8 cellular contexts compared by ENCODE assay signal in the genomic region with DNA sequence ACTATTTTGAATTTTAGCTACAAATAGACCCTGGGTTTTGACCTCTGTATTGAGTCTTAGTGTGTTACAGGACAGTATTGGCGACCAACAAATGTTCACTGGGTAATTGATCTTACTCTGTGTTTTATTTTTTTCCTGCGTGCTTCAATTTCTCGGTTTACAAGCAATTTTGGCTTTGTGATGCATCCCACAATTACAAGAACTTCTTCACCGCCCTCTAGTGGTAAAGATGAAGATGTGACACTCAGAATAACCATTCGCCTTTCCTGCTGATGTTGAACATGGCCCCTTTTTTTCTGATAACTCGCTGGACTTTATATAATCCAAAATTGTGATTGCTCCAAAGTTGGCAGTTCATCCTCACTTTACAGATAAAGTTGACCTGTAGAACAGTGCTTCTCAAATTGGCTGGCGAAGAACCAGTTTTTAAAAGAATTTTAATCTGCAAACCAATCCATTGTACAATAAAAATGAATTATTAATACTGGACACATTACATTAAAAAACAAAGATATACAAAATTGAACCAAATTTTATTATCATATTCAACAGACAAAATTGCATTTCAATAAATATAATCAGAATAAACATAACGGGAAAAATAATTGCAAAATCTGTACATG. TPM values are rescaled to one million over a fixed set of nuclear protein-coding genes. Genes with fewer than 3 reads are reported as not detected.
DNase-seq lines count a peak whose midpoint lies in the region; ATAC-seq and TF ChIP-seq lines count a peak whose summit lies in the region.

No MANE protein-coding gene starts in this region.

- H3K4me3 ChIP-seq in A673 (ENCODE audit: low read depth, low read length, poor library complexity, severe bottlenecking) = no peak overlapping the region
- H3K4me3 ChIP-seq in epithelial cell of proximal tubule (ENCODE audit: low read depth, low read length) = no peak overlapping the region

- no peak overlapping the region for H3K4me3 Mint-ChIP-seq in natural killer cell

- TF ChIP-seq CTCF in A673 (conservative IDR thresholded peaks at IDR 0.05; ENCODE audit: low read depth, low read length) = peak; percentile 87
- peak; percentile 85 for TF ChIP-seq CTCF in epithelial cell of proximal tubule (conservative IDR thresholded peaks at IDR 0.05; ENCODE audit: low read depth, low read length)
- peak; percentile 90 for TF ChIP-seq CTCF in natural killer cell (IDR thresholded peaks at IDR 0.05)

- H3K36me3 Mint-ChIP-seq in natural killer cell = no peaks in the 10 kb centered on the region

- H3K36me3 ChIP-seq in A673 (ENCODE audit: insufficient read depth, low read length, poor library complexity, severe bottlenecking) = no peaks in the 10 kb centered on the region

- POLR2A ChIA-PET in A673 (lab: Charles Lee; ENCODE audit: low non-redundant PET) = no interaction called here

- peak; percentile 86 for DNase-seq in A673 (ENCODE audit: low spot score)
- DNase-seq in GF-D8 (lab: John Stamatoyannopoulos, UW) = peak; percentile 36
- DNase-seq in KG1 (lab: John Stamatoyannopoulos, UW) = peak; percentile 50
- DNase-seq in SHP77 (lab: John Stamatoyannopoulos, UW) = peak; percentile 40 to 79
- DNase-seq in epithelial cell of proximal tubule (ENCODE audit: low read depth) = no peak
- DNase-seq in natural killer cell = no peak

- H3K27me3 ChIP-seq in A673 (replicated peaks; ENCODE audit: insufficient read depth, low read depth, low read length, poor library complexity) = no peaks in the 10 kb centered on the region

- CTCF ChIA-PET in A673 (lab: Charles Lee) = interaction anchor here (0.5 to 2.5 kb wide), 5 partner anchors 11 to 237 kb away, joined by 3 to 19 read pairs (median 4); no protein-coding TSS in a partner anchor

- H3K9me3 ChIP-seq in A673 (ENCODE audit: low read depth, low read length, poor library complexity, severe bottlenecking) = no peaks in the 10 kb centered on the region

- H3K4me1 Mint-ChIP-seq in natural killer cell = peaks cover 4 to 8% of the 10 kb centered on the region in 2 donors

- intact Hi-C loops in A673 (cut with micrococcal nuclease; ENCODE audit: unreplicated experiment) (loop anchor here (2.0 kb wide), 1 partner anchor 236 kb away; no protein-coding TSS in a partner anchor), natural killer cell (cut with micrococcal nuclease) (loop anchor here (1.0 to 5.0 kb wide), 3 partner anchors 193 to 410 kb away; no protein-coding TSS in a partner anchor)

- peaks cover 5% of the 10 kb centered on the region for H3K4me1 ChIP-seq in A673 (ENCODE audit: insufficient read depth, low read length, poor library complexity, severe bottlenecking)

- no peak overlapping the region for H3K27ac Mint-ChIP-seq in natural killer cell

- H3K27me3 Mint-ChIP-seq in natural killer cell (ENCODE audit: low read depth in 2 of 2) = peaks cover 6 to 42% of the 10 kb centered on the region in 2 donors

- BruUV-seq in A673 (replicated peaks; lab: Mats Ljungman, UMichigan) = no TSS peak

- H3K27ac ChIP-seq in A673 (ENCODE audit: low read depth, low read length, poor library complexity, severe bottlenecking) = no peak overlapping the region

- ATAC-seq in natural killer cell (peak; percentile 71 to 91 (median 78)), GM21526 (IDR thresholded peaks at IDR 0.05; ENCODE audit: low FRiP score, unreplicated experiment) (no peak), HG03045 (IDR thresholded peaks at IDR 0.05; ENCODE audit: unreplicated experiment) (no peak)

- H3K9me3 Mint-ChIP-seq in natural killer cell = no peaks in the 10 kb centered on the region

RNA-seq across cellular contexts. Expression of gene SMC3, which starts 20.2 kb away (rescaled TPM):
- total RNA-seq in A673 (2021) (107 TPM in 2 replicates), epithelial cell of proximal tubule (37.3 and 43.1 TPM in 2 replicates), natural killer cell (10 to 100 TPM; 36.6 to 38.5 (median 37.8) TPM)

RNA-seq across cellular contexts. Expression of gene DUSP5, which starts 49.5 kb away (rescaled TPM):
- total RNA-seq in A673 (2021) (23.2 and 29.3 TPM in 2 replicates), epithelial cell of proximal tubule (57.6 and 76.2 TPM in 2 replicates), natural killer cell (10 to 100 TPM; 56.3 to 98.9 (median 69.6) TPM)

Comparison
In these comparisons a context has a peak if more than half of its experiments do, and no peak if none do; other contexts are left out.
1. DNase-seq: peak in A673 (single experiment), GF-D8 (single experiment), KG1 (single experiment) and SHP77 (2 of 2); none in epithelial cell of proximal tubule (single experiment) and natural killer cell (single experiment).
2. ATAC-seq: peak in natural killer cell (3 of 3); none in GM21526 (single experiment) and HG03045 (single experiment).
3. Peak in every context shown above with its lines, with median percentiles within 50 percentile points of each other: CTCF ChIP-seq.